ENCODE assay signal across 1 cellular context in the genomic region with DNA sequence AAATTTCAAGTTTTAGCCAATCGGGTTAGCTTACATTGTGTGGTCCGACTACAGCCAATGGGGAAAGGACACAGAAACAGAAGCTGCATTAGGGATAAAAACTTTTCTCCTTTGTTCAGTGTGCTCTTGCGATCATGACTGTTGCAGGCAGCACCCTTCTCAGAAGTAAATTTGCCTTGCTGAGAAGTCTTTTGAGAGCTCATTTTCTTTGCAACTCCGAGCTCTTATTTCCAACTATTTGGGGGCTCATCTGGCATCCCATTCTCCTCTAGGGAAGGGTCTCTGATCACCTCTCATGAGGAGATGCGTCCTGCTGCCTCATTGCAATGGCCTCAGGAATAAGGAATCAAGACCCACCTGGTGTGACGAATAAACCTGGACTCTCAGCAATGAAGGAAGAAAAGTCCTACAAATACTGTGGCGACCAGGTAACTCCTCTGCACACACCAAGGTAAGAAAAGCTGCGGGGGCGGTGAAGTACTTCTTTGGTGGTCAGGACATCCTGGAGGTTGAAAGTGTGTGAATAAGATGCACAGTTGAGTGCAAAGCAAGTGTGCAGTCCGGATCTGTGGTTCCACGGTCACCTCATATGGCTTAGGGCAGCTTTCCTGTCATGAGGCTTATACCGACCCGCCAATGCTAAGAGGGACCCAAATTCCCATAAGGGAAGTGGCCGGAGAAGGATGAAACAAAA.
A peak's percentile ranks its signal among the peaks of the same experiment; 100 is the strongest.
TF ChIP-seq lines count a peak whose summit lies in the region.

No MANE protein-coding gene starts in this region.

TF ChIP-seq in K562, 482 proteins besides CTCF, POLR2A, EP300 and RAD21:
- TF ChIP-seq XRCC3 (IDR thresholded peaks at IDR 0.05) (0 out of 2 replicates have a peak, but pooled peaks have one; percentile 75), PHTF2 (CRISPR knock-in tag; IDR thresholded peaks at IDR 0.05) (no peak), SMARCE1 (IDR thresholded peaks at IDR 0.05) (no peak), NFYB (IDR thresholded peaks at IDR 0.05; ENCODE audit: extremely low read depth, insufficient read length) (no peak), ZNF280A (IDR thresholded peaks at IDR 0.05; ENCODE audit: low read depth, partially characterized antibody) (peak; percentile 94), BACH1 (tag; IDR thresholded peaks at IDR 0.05) (no peak), KDM4B (IDR thresholded peaks at IDR 0.05; ENCODE audit: borderline replicate concordance in 2 of 2, low read depth in 1 of 2) (no peak), RBM14 (IDR thresholded peaks at IDR 0.05; ENCODE audit: borderline replicate concordance, insufficient read depth, low read depth, low read length) (no peak), TBP (optimal IDR thresholded peaks at IDR 0.05; ENCODE audit: low read depth, low read length) (no peak), PHB2 (IDR thresholded peaks at IDR 0.05; ENCODE audit: low read depth) (no peak), TRIM28 (IDR thresholded peaks at IDR 0.05) (peak; percentile 87), FOXP4 (CRISPR knock-in tag; IDR thresholded peaks at IDR 0.05; ENCODE audit: borderline replicate concordance) (no peak), CBX3 (IDR thresholded peaks at IDR 0.05; ENCODE audit: borderline replicate concordance in 1 of 2, low read length in 2 of 2) (peak in 1 of 2 experiments; percentile 97; a peak in 2 of 3 replicates), ZNF316 (IDR thresholded peaks at IDR 0.05) (no peak), LCOR (CRISPR knock-in tag; IDR thresholded peaks at IDR 0.05) (no peak), CBX5 (IDR thresholded peaks at IDR 0.05; ENCODE audit: borderline replicate concordance, low read depth) (peak; percentile 92), CBX1 (IDR thresholded peaks at IDR 0.05; ENCODE audit: low read depth) (0 out of 2 replicates have a peak, but pooled peaks have one; percentile 39)
